ENCODE assay signal across 21 cellular contexts in genomic region chr7:373818-374705, GRCh38.
A peak's percentile ranks its signal among the peaks of the same experiment; 100 is the strongest.
DNase-seq lines count a peak whose midpoint lies in the region; ATAC-seq and TF ChIP-seq lines count a peak whose summit lies in the region.
"Had no signal": no experiment of that assay in that cellular context is flagged by ENCODE, and none has a peak within 500 bp of the region (broad histone marks: within the 10 kb centered on the region; RNA-seq: fewer than 3 reads in every experiment).

No MANE protein-coding gene starts in this region.

- TF ChIP-seq POLR2A in breast epithelium (IDR thresholded peaks at IDR 0.05) (no peak), transverse colon (IDR thresholded peaks at IDR 0.05) (no peak)

- no TSS peak for BruUV-seq in MCF 10A (replicated peaks; lab: Mats Ljungman, UMichigan)

- DNase-seq in breast epithelium (ENCODE audit: low spot score in 2 of 2), result peak; percentile 49 to 72
- DNase-seq in MCF 10A (ENCODE audit: unreplicated experiment), result no peak
- peak; percentile 46 for DNase-seq in SW480 (ENCODE audit: low spot score)
- DNase-seq in mesenteric fat pad (ENCODE audit: low spot score), result peak; percentile 82
- peak; percentile 6 for DNase-seq in transverse colon
- DNase-seq in SIG-M5 treated with dmso at 0.1 percent for 504 hours (lab: John Stamatoyannopoulos, UW; ENCODE audit: unreplicated experiment), result no peak
- DNase-seq: brain microvascular endothelial cell, EL, HFFc6, naive B cell, NCI-H1694, NCI-H345 had no signal

- no peak for TF ChIP-seq CTCF in breast epithelium (IDR thresholded peaks at IDR 0.05)
- TF ChIP-seq CTCF in MCF 10A (IDR thresholded peaks at IDR 0.05; ENCODE audit: unreplicated experiment), result no peak
- TF ChIP-seq CTCF in transverse colon (IDR thresholded peaks at IDR 0.05), result no peak

- intact Hi-C loops in breast epithelium (cut with DNase I; ENCODE audit: low total_unique reads), result no loop called here
- intact Hi-C loops in MCF 10A (cut with micrococcal nuclease), result no loop called here
- intact Hi-C loops in transverse colon (cut with DNase I; ENCODE audit: low total_unique reads), result no loop called here

- no peaks in the 10 kb centered on the region for H3K9me3 Mint-ChIP-seq in MCF 10A (ENCODE audit: unreplicated experiment)
- H3K9me3 Mint-ChIP-seq: CD8-positive, alpha-beta memory T cell; HFFc6; naive B cell; stimulated activated naive CD8-positive, alpha-beta T cell treated with anti-CD3 and anti-CD28 coated beads, Interleukin-15, amount 100 ng/mL, for 72 hours had no signal

- H3K9me3 ChIP-seq in breast epithelium (no peaks in the 10 kb centered on the region), transverse colon (no peaks in the 10 kb centered on the region)
- H3K9me3 ChIP-seq: vagina had no signal

- no peaks in the 10 kb centered on the region for H3K36me3 Mint-ChIP-seq in MCF 10A (ENCODE audit: insufficient read depth, unreplicated experiment)
- H3K36me3 Mint-ChIP-seq: activated naive CD8-positive, alpha-beta T cell; CD8-positive, alpha-beta memory T cell; naive B cell had no signal

- H3K27me3 ChIP-seq in breast epithelium (peaks cover 0 to 28% of the 10 kb centered on the region in 2 donors), transverse colon (peaks cover 6% of the 10 kb centered on the region)
- H3K27me3 ChIP-seq: vagina had no signal

- H3K4me3 Mint-ChIP-seq in MCF 10A (ENCODE audit: unreplicated experiment), result no peak overlapping the region
- H3K4me3 Mint-ChIP-seq: activated naive CD8-positive, alpha-beta T cell; CD8-positive, alpha-beta memory T cell; HFFc6; stimulated activated naive CD8-positive, alpha-beta T cell treated with anti-CD3 and anti-CD28 coated beads, Interleukin-15, amount 100 ng/mL, for 72 hours had no signal

- no peaks in the 10 kb centered on the region for H3K4me1 Mint-ChIP-seq in MCF 10A (ENCODE audit: insufficient read depth, unreplicated experiment)
- H3K4me1 Mint-ChIP-seq: CD8-positive, alpha-beta memory T cell had no signal

- WGBS in transverse colon (ENCODE audit: low coverage in 1 of 2), 2 donors, result 33 to 67% methylated on average over 1 to 23 of the region's 23 CpGs

- no peak for ATAC-seq in HG02973 (IDR thresholded peaks at IDR 0.05; ENCODE audit: unreplicated experiment)
- ATAC-seq in GM21717 (IDR thresholded peaks at IDR 0.05; ENCODE audit: unreplicated experiment), result no peak
- ATAC-seq: activated CD4-positive, CD25-positive, alpha-beta regulatory T cell treated with anti-CD3 and anti-CD28 coated beads, Interleukin-2, amount 50 U/mL, for 24 hours; esophagus mucosa; stimulated activated naive CD8-positive, alpha-beta T cell treated with anti-CD3 and anti-CD28 coated beads, Interleukin-15, amount 100 ng/mL, for 72 hours had no signal

- peaks cover 14% of the 10 kb centered on the region for H3K27me3 Mint-ChIP-seq in MCF 10A (ENCODE audit: insufficient read depth, unreplicated experiment)
- H3K27me3 Mint-ChIP-seq: activated naive CD8-positive, alpha-beta T cell; naive B cell; stimulated activated naive CD8-positive, alpha-beta T cell treated with anti-CD3 and anti-CD28 coated beads, Interleukin-15, amount 100 ng/mL, for 72 hours had no signal

- in situ Hi-C loops in transverse colon (cut with MboI; ENCODE audit: low pct_ligation_motif_present in 1 of 4, low pct_unique_long_range_greater_than_20kb in 1 of 4, low sequenced_read_pairs in 3 of 4), result no loop called here

- no peak for TF ChIP-seq EP300 in transverse colon (IDR thresholded peaks at IDR 0.05; ENCODE audit: low read depth)

- H3K4me3 ChIP-seq in breast epithelium (peak overlapping the region in 1 of 3 donors; percentile 23), transverse colon (no peak overlapping the region)
- H3K4me3 ChIP-seq: lung, vagina had no signal

- H3K4me1 ChIP-seq in breast epithelium (peaks cover 5% of the 10 kb centered on the region in 2 donors), transverse colon (peaks cover 13 to 31% (median 31%) of the 10 kb centered on the region in 4 donors)

- peak overlapping the region; percentile 77 to 79 for H3K27ac ChIP-seq in breast epithelium
- no peak overlapping the region for H3K27ac ChIP-seq in transverse colon
- H3K27ac ChIP-seq: brain microvascular endothelial cell, vagina had no signal

- H3K27ac Mint-ChIP-seq in MCF 10A (ENCODE audit: low read depth, unreplicated experiment), result no peak overlapping the region
- H3K27ac Mint-ChIP-seq: activated naive CD8-positive, alpha-beta T cell; HFFc6; stimulated activated naive CD8-positive, alpha-beta T cell treated with anti-CD3 and anti-CD28 coated beads, Interleukin-15, amount 100 ng/mL, for 72 hours had no signal

- H3K36me3 ChIP-seq in breast epithelium (no peaks in the 10 kb centered on the region), transverse colon (no peaks in the 10 kb centered on the region)
- H3K36me3 ChIP-seq: brain microvascular endothelial cell, vagina had no signal

- CTCF ChIA-PET in MCF 10A (lab: Yijun Ruan, JAX), result no interaction called here

- POLR2A ChIA-PET in MCF 10A (lab: Yijun Ruan, JAX), result no interaction called here

Comparison
In these comparisons a context has a peak if more than half of its experiments do, and no peak if none do; other contexts are left out.
1. DNase-seq: peak in breast epithelium (2 of 2), SW480 (single experiment), mesenteric fat pad (single experiment) and transverse colon (single experiment); none in MCF 10A (single experiment) and SIG-M5 treated with dmso at 0.1 percent for 504 hours (single experiment).
2. H3K27ac ChIP-seq: peak in breast epithelium (2 of 2); none in transverse colon (0 of 4).